ENCODE assay signal across 23 cellular contexts in the genomic region with DNA sequence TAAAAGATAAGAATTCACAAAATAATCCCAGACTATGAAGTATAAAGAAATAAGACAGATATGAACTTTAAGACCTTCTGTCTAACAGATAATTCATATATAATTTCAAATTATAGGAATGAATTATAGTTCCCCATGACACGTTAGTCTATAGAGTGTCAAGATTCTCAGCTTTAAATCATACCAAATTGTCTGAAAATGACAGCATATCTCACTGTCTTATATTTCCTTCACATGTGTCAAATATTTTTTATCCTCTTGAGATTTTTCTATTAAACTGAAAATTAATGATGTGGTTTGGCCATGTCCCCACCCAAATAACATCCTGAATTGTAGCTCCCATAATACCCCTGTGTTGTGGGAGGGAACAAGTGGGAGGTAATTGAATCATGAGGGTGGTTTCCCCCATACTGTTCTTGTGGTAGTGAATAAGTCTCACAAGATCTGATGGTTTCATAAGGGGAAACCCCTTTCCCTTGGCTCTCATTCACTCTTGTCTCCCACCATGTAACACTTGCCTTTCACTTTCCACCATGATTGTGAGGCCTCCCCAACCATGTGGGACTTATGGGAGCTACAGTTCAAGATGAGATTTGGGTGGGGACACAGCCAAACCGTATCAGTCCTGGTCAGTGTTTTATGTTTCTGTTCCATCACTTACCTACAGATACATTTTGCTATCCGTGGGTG.
A peak's percentile ranks its signal among the peaks of the same experiment; 100 is the strongest.
DNase-seq lines count a peak whose midpoint lies in the region; ATAC-seq lines count a peak whose summit lies in the region.
"Had no signal": no experiment of that assay in that cellular context is flagged by ENCODE, and none has a peak within 500 bp of the region (broad histone marks: within the 10 kb centered on the region; RNA-seq: fewer than 3 reads in every experiment).

No MANE protein-coding gene starts in this region.

- H3K36me3 Mint-ChIP-seq in activated T-cell treated with anti-CD3 and anti-CD28 coated beads, Interleukin-2, amount 50 U/mL, for 24 hours (ENCODE audit: low read depth): no peaks in the 10 kb centered on the region
- no peaks in the 10 kb centered on the region for H3K36me3 Mint-ChIP-seq in effector memory CD8-positive, alpha-beta T cell (ENCODE audit: insufficient read depth)
- H3K36me3 Mint-ChIP-seq: type B pancreatic cell had no signal

- H3K4me1 Mint-ChIP-seq in activated T-cell treated with anti-CD3 and anti-CD28 coated beads, Interleukin-2, amount 50 U/mL, for 24 hours (ENCODE audit: low read depth): peaks cover 10% of the 10 kb centered on the region
- no peaks in the 10 kb centered on the region for H3K4me1 Mint-ChIP-seq in effector memory CD8-positive, alpha-beta T cell (ENCODE audit: low read depth in 2 of 2)
- H3K4me1 Mint-ChIP-seq: activated CD4-positive, alpha-beta T cell treated with anti-CD3 and anti-CD28 coated beads, Interleukin-2, amount 10 ng/mL, durations not matched to agents 7 days and 5 days had no signal

- peaks cover 7% of the 10 kb centered on the region for H3K27me3 Mint-ChIP-seq in activated T-cell treated with anti-CD3 and anti-CD28 coated beads, Interleukin-2, amount 50 U/mL, for 24 hours
- peaks cover 0 to 5% of the 10 kb centered on the region in 2 donors for H3K27me3 Mint-ChIP-seq in effector memory CD8-positive, alpha-beta T cell
- H3K27me3 Mint-ChIP-seq: activated CD4-positive, alpha-beta T cell treated with anti-CD3 and anti-CD28 coated beads, Interleukin-2, amount 10 ng/mL, durations not matched to agents 7 days and 5 days; type B pancreatic cell had no signal

- ATAC-seq in effector memory CD8-positive, alpha-beta T cell (replicated peaks): peak; percentile 48
- peak; percentile 65 for ATAC-seq in stimulated activated naive CD8-positive, alpha-beta T cell treated with anti-CD3 and anti-CD28 coated beads, Interleukin-15, Interleukin-2, amounts not matched to agents 100 U/mL and 50 U/mL, for 24 hours
- no peak for ATAC-seq in HG02938 (IDR thresholded peaks at IDR 0.05; ENCODE audit: unreplicated experiment)
- ATAC-seq: gastrocnemius medialis, left ventricle myocardium superior, Right ventricle myocardium inferior, sciatic nerve had no signal

- H3K4me3 Mint-ChIP-seq in activated T-cell treated with anti-CD3 and anti-CD28 coated beads, Interleukin-2, amount 50 U/mL, for 24 hours: no peak overlapping the region
- no peak overlapping the region for H3K4me3 Mint-ChIP-seq in effector memory CD8-positive, alpha-beta T cell
- H3K4me3 Mint-ChIP-seq: activated CD4-positive, alpha-beta T cell treated with anti-CD3 and anti-CD28 coated beads, Interleukin-2, amount 10 ng/mL, durations not matched to agents 7 days and 5 days; neural crest cell; type B pancreatic cell had no signal

- DNase-seq in activated naive CD4-positive, alpha-beta T cell treated with Interleukin-2 at 50 U/mL for 16 hours: peak; percentile 33
- DNase-seq in activated naive CD4-positive, alpha-beta T cell (lab: John Stamatoyannopoulos, UW): no peak
- DNase-seq in activated T-cell treated with anti-CD3 and anti-CD28 coated beads, Interleukin-2, amount 50 U/mL, for 24 hours: no peak
- no peak for DNase-seq in effector memory CD8-positive, alpha-beta T cell
- peak; percentile 11 for DNase-seq in stimulated activated naive CD8-positive, alpha-beta T cell treated with anti-CD3 and anti-CD28 coated beads, Interleukin-15, Interleukin-2, amounts not matched to agents 100 U/mL and 50 U/mL, for 24 hours
- DNase-seq in NCI-H524 (lab: John Stamatoyannopoulos, UW) (no peak), hepatic stellate cell (ENCODE audit: low spot score) (no peak)
- DNase-seq: activated CD4-positive, alpha-beta T cell treated with anti-CD3 and anti-CD28 coated beads, Interleukin-2, amount 10 ng/mL, durations not matched to agents 7 days and 5 days; brain microvascular endothelial cell; effector memory CD4-positive, alpha-beta T cell; gastrocnemius medialis; left ventricle myocardium superior; MV-4-11; NCI-H1694 treated with DMSO at 0.1 percent for 48 hours; NCI-H2227 treated with DMSO at 0.1 percent for 48 hours; OCI-M1; posterior cingulate gyrus; SW 1271 had no signal

- no peaks in the 10 kb centered on the region for H3K9me3 Mint-ChIP-seq in activated T-cell treated with anti-CD3 and anti-CD28 coated beads, Interleukin-2, amount 50 U/mL, for 24 hours
- H3K9me3 Mint-ChIP-seq in effector memory CD8-positive, alpha-beta T cell: no peaks in the 10 kb centered on the region
- H3K9me3 Mint-ChIP-seq: activated CD4-positive, alpha-beta T cell treated with anti-CD3 and anti-CD28 coated beads, Interleukin-2, amount 10 ng/mL, durations not matched to agents 7 days and 5 days; type B pancreatic cell had no signal

- H3K27ac Mint-ChIP-seq in activated T-cell treated with anti-CD3 and anti-CD28 coated beads, Interleukin-2, amount 50 U/mL, for 24 hours: peak overlapping the region; percentile 69
- H3K27ac Mint-ChIP-seq in effector memory CD8-positive, alpha-beta T cell: no peak overlapping the region
- H3K27ac Mint-ChIP-seq: activated CD4-positive, alpha-beta T cell treated with anti-CD3 and anti-CD28 coated beads, Interleukin-2, amount 10 ng/mL, durations not matched to agents 7 days and 5 days; type B pancreatic cell had no signal

Comparison
In these comparisons a context has a peak if more than half of its experiments do, and no peak if none do; other contexts are left out.
1. DNase-seq: peak in activated naive CD4-positive, alpha-beta T cell treated with Interleukin-2 at 50 U/mL for 16 hours (single experiment) and stimulated activated naive CD8-positive, alpha-beta T cell treated with anti-CD3 and anti-CD28 coated beads, Interleukin-15, Interleukin-2, amounts not matched to agents 100 U/mL and 50 U/mL, for 24 hours (single experiment); none in activated naive CD4-positive, alpha-beta T cell (0 of 4), activated T-cell treated with anti-CD3 and anti-CD28 coated beads, Interleukin-2, amount 50 U/mL, for 24 hours (single experiment), effector memory CD8-positive, alpha-beta T cell (0 of 3), NCI-H524 (0 of 2) and hepatic stellate cell (single experiment).